Comparison of ENCODE assay signal across 29 cellular contexts in genomic region chr11:28666632-28667031, GRCh38.
DNase-seq lines count a peak whose midpoint lies in the region; ATAC-seq and TF ChIP-seq lines count a peak whose summit lies in the region.
"Had no signal": no experiment of that assay in that cellular context is flagged by ENCODE, and none has a peak within 500 bp of the region (broad histone marks: within the 10 kb centered on the region; RNA-seq: fewer than 3 reads in every experiment).

No MANE protein-coding gene starts in this region.

- no peak for TF ChIP-seq CTCF in BJ (IDR thresholded peaks at IDR 0.05; ENCODE audit: insufficient read depth, low read depth, low read length)
- TF ChIP-seq CTCF in fibroblast of the aortic adventitia (IDR thresholded peaks at IDR 0.05; ENCODE audit: insufficient read depth, low read length), result no peak
- TF ChIP-seq CTCF in osteocyte (IDR thresholded peaks at IDR 0.05), result no peak

- H3K27me3 ChIP-seq in BJ (ENCODE audit: control insufficient read depth, insufficient read depth, low read length), result no peaks in the 10 kb centered on the region
- H3K27me3 ChIP-seq: SJSA1, upper lobe of right lung had no signal

- POLR2A ChIA-PET in BJ (lab: Charles Lee), result no interaction called here

- no peak overlapping the region for H3K4me3 ChIP-seq in BJ (ENCODE audit: low read depth, low read length)
- H3K4me3 ChIP-seq in SK-N-MC, result peak overlapping the region; percentile 62
- H3K4me3 ChIP-seq in fibroblast of the aortic adventitia (ENCODE audit: low read depth, low read length), result no peak overlapping the region
- H3K4me3 ChIP-seq: HAP-1, SJSA1, upper lobe of right lung had no signal

- H3K36me3 Mint-ChIP-seq in osteocyte (ENCODE audit: unreplicated experiment), result no peaks in the 10 kb centered on the region
- H3K36me3 Mint-ChIP-seq: activated naive CD8-positive, alpha-beta T cell; stimulated activated memory B cell treated with anti-CD40 and anti-IgM and Interleukin-4, amounts not matched to agents 10 μg/mL and 1 μg/mL and 100 μg/mL, for 72 hours had no signal

- CTCF ChIA-PET in BJ (lab: Yijun Ruan, JAX), result no interaction called here

- peak overlapping the region; percentile 33 for H3K9ac ChIP-seq in SK-N-MC (ENCODE audit: insufficient read length)

- H3K27ac Mint-ChIP-seq in osteocyte (ENCODE audit: unreplicated experiment), result peak overlapping the region; percentile 81
- H3K27ac Mint-ChIP-seq: activated CD8-positive, alpha-beta T cell treated with anti-CD3 and anti-CD28 coated beads for 36 hours; activated naive CD8-positive, alpha-beta T cell; activated T-helper 17 cell treated with anti-CD3 and anti-CD28 coated beads, Interleukin-2, amount 50 U/mL, for 72 hours; CD4-positive, alpha-beta T cell; progenitor cell of endocrine pancreas; stimulated activated memory B cell treated with anti-CD40 and anti-IgM and Interleukin-4, amounts not matched to agents 10 μg/mL and 1 μg/mL and 100 μg/mL, for 72 hours; T-helper 1 cell treated with Interleukin-12 subunit alpha and Interleukin-12 subunit beta and Interleukin-4 antibody, amounts not matched to agents 30 μg/mL and 1 μg/mL, for 36 hours had no signal

- no peaks in the 10 kb centered on the region for H3K9me3 Mint-ChIP-seq in osteocyte (ENCODE audit: unreplicated experiment)
- H3K9me3 Mint-ChIP-seq: activated CD8-positive, alpha-beta T cell treated with anti-CD3 and anti-CD28 coated beads for 36 hours; CD4-positive, alpha-beta T cell; stimulated activated memory B cell treated with anti-CD40 and anti-IgM and Interleukin-4, amounts not matched to agents 10 μg/mL and 1 μg/mL and 100 μg/mL, for 72 hours had no signal

- H3K36me3 ChIP-seq in BJ (ENCODE audit: control insufficient read depth, insufficient read depth, low read length) (no peaks in the 10 kb centered on the region), SK-N-MC (ENCODE audit: insufficient read depth, low read length) (no peaks in the 10 kb centered on the region)
- H3K36me3 ChIP-seq: HAP-1, SJSA1, upper lobe of right lung had no signal

- peak overlapping the region; percentile 93 for H3K27ac ChIP-seq in SK-N-MC
- H3K27ac ChIP-seq: SJSA1, upper lobe of right lung had no signal

- no peak overlapping the region for H3K4me3 Mint-ChIP-seq in osteocyte (ENCODE audit: unreplicated experiment)
- H3K4me3 Mint-ChIP-seq: activated CD8-positive, alpha-beta T cell treated with anti-CD3 and anti-CD28 coated beads for 36 hours; activated naive CD8-positive, alpha-beta T cell; activated T-helper 17 cell treated with anti-CD3 and anti-CD28 coated beads, Interleukin-2, amount 50 U/mL, for 72 hours; CD4-positive, alpha-beta T cell; stimulated activated memory B cell treated with anti-CD40 and anti-IgM and Interleukin-4, amounts not matched to agents 10 μg/mL and 1 μg/mL and 100 μg/mL, for 72 hours; T-helper 1 cell treated with Interleukin-12 subunit alpha and Interleukin-12 subunit beta and Interleukin-4 antibody, amounts not matched to agents 30 μg/mL and 1 μg/mL, for 36 hours had no signal

- DNase-seq in BJ (ENCODE audit: low read depth) (peak; percentile 74), SK-N-MC (ENCODE audit: low read depth, low spot score) (peak; percentile 94), fibroblast of the aortic adventitia (ENCODE audit: low read depth) (peak; percentile 15), osteocyte (ENCODE audit: extremely low spot score, unreplicated experiment) (no peak), head of caudate nucleus (no peak)
- DNase-seq: activated CD8-positive, alpha-beta T cell treated with anti-CD3 and anti-CD28 coated beads for 36 hours; aorta; caudate nucleus; CD4-positive, alpha-beta T cell; EL; KG1; MM.1S; NCI-H1417; NCI-H2081; NCI-H345; NCI-H748 treated with DMSO at 0.1 percent for 48 hours; stimulated activated CD4-positive, alpha-beta T cell treated with anti-CD3 and anti-CD28 coated beads, Interleukin-4, amount 100 ng/mL, for 4 hours; upper lobe of right lung had no signal

- peaks cover 17% of the 10 kb centered on the region for H3K4me1 Mint-ChIP-seq in osteocyte (ENCODE audit: unreplicated experiment)
- H3K4me1 Mint-ChIP-seq: activated T-helper 17 cell treated with anti-CD3 and anti-CD28 coated beads, Interleukin-2, amount 50 U/mL, for 72 hours; stimulated activated memory B cell treated with anti-CD40 and anti-IgM and Interleukin-4, amounts not matched to agents 10 μg/mL and 1 μg/mL and 100 μg/mL, for 72 hours had no signal

- ATAC-seq in GM18870 (IDR thresholded peaks at IDR 0.05; ENCODE audit: unreplicated experiment), result no peak
- no peak for ATAC-seq in HG02840 (IDR thresholded peaks at IDR 0.05; ENCODE audit: low FRiP score, unreplicated experiment)
- ATAC-seq in GM18505 (IDR thresholded peaks at IDR 0.05; ENCODE audit: unreplicated experiment), result no peak
- ATAC-seq: activated CD8-positive, alpha-beta T cell treated with anti-CD3 and anti-CD28 coated beads for 36 hours; activated T-helper 17 cell treated with anti-CD3 and anti-CD28 coated beads, Interleukin-2, amount 50 U/mL, for 72 hours; sciatic nerve; stimulated activated memory B cell treated with anti-CD40 and anti-IgM and Interleukin-4, amounts not matched to agents 10 μg/mL and 1 μg/mL and 100 μg/mL, for 72 hours; upper lobe of right lung had no signal

- H3K9me3 ChIP-seq in SK-N-MC (ENCODE audit: low read depth, low read length), result no peaks in the 10 kb centered on the region
- H3K9me3 ChIP-seq: HAP-1, SJSA1, upper lobe of right lung had no signal

- H3K27me3 Mint-ChIP-seq in osteocyte (ENCODE audit: unreplicated experiment), result no peaks in the 10 kb centered on the region
- H3K27me3 Mint-ChIP-seq: activated CD8-positive, alpha-beta T cell treated with anti-CD3 and anti-CD28 coated beads for 36 hours; activated naive CD8-positive, alpha-beta T cell; activated T-helper 17 cell treated with anti-CD3 and anti-CD28 coated beads, Interleukin-2, amount 50 U/mL, for 72 hours; CD4-positive, alpha-beta T cell; progenitor cell of endocrine pancreas; stimulated activated memory B cell treated with anti-CD40 and anti-IgM and Interleukin-4, amounts not matched to agents 10 μg/mL and 1 μg/mL and 100 μg/mL, for 72 hours had no signal

- intact Hi-C loops in head of caudate nucleus (cut with DNase I), result no loop called here

- TF ChIP-seq POLR2A in GM18505 (IDR thresholded peaks at IDR 0.05; ENCODE audit: borderline replicate concordance, extremely low read depth, insufficient read depth, insufficient read length), result no peak

Comparison
In these comparisons a context has a peak if more than half of its experiments do, and no peak if none do; other contexts are left out.
1. DNase-seq: peak in BJ (single experiment), SK-N-MC (single experiment) and fibroblast of the aortic adventitia (single experiment); none in osteocyte (single experiment) and head of caudate nucleus (0 of 42).